ENCODE assay signal across 8 cellular contexts in genomic region chr12:6839482-6840201, GRCh38. TPM values are rescaled to one million over a fixed set of nuclear protein-coding genes. Genes with fewer than 3 reads are reported as not detected.
A peak's percentile ranks its signal among the peaks of the same experiment; 100 is the strongest.
DNase-seq lines count a peak whose midpoint lies in the region; ATAC-seq and TF ChIP-seq lines count a peak whose summit lies in the region.

No MANE protein-coding gene starts in this region.

- ATAC-seq in GM19395 (IDR thresholded peaks at IDR 0.05; ENCODE audit: unreplicated experiment) (peak; percentile 80), HG03280 (IDR thresholded peaks at IDR 0.05; ENCODE audit: unreplicated experiment) (peak; percentile 76), HG03460 (IDR thresholded peaks at IDR 0.05; ENCODE audit: unreplicated experiment) (no peak)

- H3K27me3 Mint-ChIP-seq in activated CD4-positive, alpha-beta T cell treated with anti-CD3 and anti-CD28 coated beads, Interleukin-2, amount 10 ng/mL, durations not matched to agents 7 days and 5 days = no peaks in the 10 kb centered on the region
- no peaks in the 10 kb centered on the region for H3K27me3 Mint-ChIP-seq in activated CD4-positive, alpha-beta memory T cell treated with anti-CD3 and anti-CD28 coated beads for 36 hours

- POLR2A ChIA-PET in activated CD4-positive, alpha-beta T cell treated with anti-CD3 and anti-CD28 coated beads, Interleukin-2, amount 10 ng/mL, durations not matched to agents 7 days and 5 days (lab: Charles Lee) = interaction anchor here (0.6 to 1.2 kb wide), 3 partner anchors 9 to 281 kb away, joined by 3 read pairs; partner anchors contain the start of gene USP5
- POLR2A ChIA-PET in activated CD4-positive, alpha-beta memory T cell treated with anti-CD3 and anti-CD28 coated beads for 36 hours (lab: Charles Lee) = interaction anchor here (1.1 to 3.7 kb wide), 2 partner anchors 11 to 12 kb away, joined by 3 to 16 read pairs; partner anchors contain the start of genes CDCA3 and USP5

- no peaks in the 10 kb centered on the region for H3K9me3 Mint-ChIP-seq in activated CD4-positive, alpha-beta T cell treated with anti-CD3 and anti-CD28 coated beads, Interleukin-2, amount 10 ng/mL, durations not matched to agents 7 days and 5 days
- no peaks in the 10 kb centered on the region for H3K9me3 Mint-ChIP-seq in activated CD4-positive, alpha-beta memory T cell treated with anti-CD3 and anti-CD28 coated beads for 36 hours

- H3K4me3 Mint-ChIP-seq in activated CD4-positive, alpha-beta T cell treated with anti-CD3 and anti-CD28 coated beads, Interleukin-2, amount 10 ng/mL, durations not matched to agents 7 days and 5 days = no peak overlapping the region
- no peak overlapping the region for H3K4me3 Mint-ChIP-seq in activated CD4-positive, alpha-beta memory T cell treated with anti-CD3 and anti-CD28 coated beads for 36 hours

- peak; percentile 92 for TF ChIP-seq POLR2A in Raji (IDR thresholded peaks at IDR 0.05; ENCODE audit: insufficient read depth, low read depth, low read length)

- peaks cover 5% of the 10 kb centered on the region for H3K4me1 Mint-ChIP-seq in activated CD4-positive, alpha-beta T cell treated with anti-CD3 and anti-CD28 coated beads, Interleukin-2, amount 10 ng/mL, durations not matched to agents 7 days and 5 days
- H3K4me1 Mint-ChIP-seq in activated CD4-positive, alpha-beta memory T cell treated with anti-CD3 and anti-CD28 coated beads for 36 hours (ENCODE audit: low read depth) = peaks cover 2% of the 10 kb centered on the region

- CTCF ChIA-PET in activated CD4-positive, alpha-beta T cell treated with anti-CD3 and anti-CD28 coated beads, Interleukin-2, amount 10 ng/mL, durations not matched to agents 7 days and 5 days (lab: Charles Lee) = interaction anchor here (0.9 to 4.6 kb wide), 8 partner anchors 11 to 88 kb away, joined by 3 to 24 read pairs (median 4); partner anchors contain the start of genes CDCA3, P3H3, SPSB2 and USP5
- CTCF ChIA-PET in activated CD4-positive, alpha-beta memory T cell treated with anti-CD3 and anti-CD28 coated beads for 36 hours (lab: Charles Lee) = interaction anchor here (1.1 to 2.3 kb wide), 4 partner anchors 9 to 33 kb away, joined by 3 to 10 read pairs (median 6); partner anchors contain the start of gene SPSB2

- intact Hi-C loops in activated CD4-positive, alpha-beta memory T cell treated with anti-CD3 and anti-CD28 coated beads for 36 hours (cut with micrococcal nuclease) = no loop called here

- H3K36me3 Mint-ChIP-seq in activated CD4-positive, alpha-beta T cell treated with anti-CD3 and anti-CD28 coated beads, Interleukin-2, amount 10 ng/mL, durations not matched to agents 7 days and 5 days (ENCODE audit: low read depth) = no peaks in the 10 kb centered on the region
- H3K36me3 Mint-ChIP-seq in activated CD4-positive, alpha-beta memory T cell treated with anti-CD3 and anti-CD28 coated beads for 36 hours = no peaks in the 10 kb centered on the region

- DNase-seq in DMS53 treated with DMSO at 0.1 percent for 48 hours (lab: John Stamatoyannopoulos, UW; ENCODE audit: unreplicated experiment) (peak; percentile 78), GF-D8 (lab: John Stamatoyannopoulos, UW) (no peak)
- no peak for DNase-seq in activated CD4-positive, alpha-beta T cell treated with anti-CD3 and anti-CD28 coated beads, Interleukin-2, amount 10 ng/mL, durations not matched to agents 7 days and 5 days
- DNase-seq in activated CD4-positive, alpha-beta memory T cell treated with anti-CD3 and anti-CD28 coated beads for 36 hours = no peak

- no peak overlapping the region for H3K27ac Mint-ChIP-seq in activated CD4-positive, alpha-beta T cell treated with anti-CD3 and anti-CD28 coated beads, Interleukin-2, amount 10 ng/mL, durations not matched to agents 7 days and 5 days
- no peak overlapping the region for H3K27ac Mint-ChIP-seq in activated CD4-positive, alpha-beta memory T cell treated with anti-CD3 and anti-CD28 coated beads for 36 hours

RNA-seq across cellular contexts. Expression of gene GNB3, which starts 1.1 kb away (rescaled TPM):
- total RNA-seq in activated CD4-positive, alpha-beta T cell treated with anti-CD3 and anti-CD28 coated beads, Interleukin-2, amount 10 ng/mL, durations not matched to agents 7 days and 5 days = not detected
- total RNA-seq in activated CD4-positive, alpha-beta memory T cell treated with anti-CD3 and anti-CD28 coated beads for 36 hours = under 1 TPM; 0.22 to 0.78 TPM

RNA-seq across cellular contexts. Expression of gene P3H3, which starts 11.4 kb away (rescaled TPM):
- total RNA-seq in activated CD4-positive, alpha-beta T cell treated with anti-CD3 and anti-CD28 coated beads, Interleukin-2, amount 10 ng/mL, durations not matched to agents 7 days and 5 days = under 1 TPM in 1 of 2 experiments, not detected in 1; 0.40 TPM
- 1 to 10 TPM; 2.5 to 2.7 TPM for total RNA-seq in activated CD4-positive, alpha-beta memory T cell treated with anti-CD3 and anti-CD28 coated beads for 36 hours

RNA-seq across cellular contexts. Expression of gene CDCA3, which starts 11.4 kb away (rescaled TPM):
- total RNA-seq in activated CD4-positive, alpha-beta T cell treated with anti-CD3 and anti-CD28 coated beads, Interleukin-2, amount 10 ng/mL, durations not matched to agents 7 days and 5 days = 100 to 1,000 TPM; 118 to 122 TPM
- 10 to 100 TPM; 80.3 to 87.8 TPM for total RNA-seq in activated CD4-positive, alpha-beta memory T cell treated with anti-CD3 and anti-CD28 coated beads for 36 hours

RNA-seq across cellular contexts. Expression of gene USP5, which starts 12.3 kb away (rescaled TPM):
- total RNA-seq in activated CD4-positive, alpha-beta T cell treated with anti-CD3 and anti-CD28 coated beads, Interleukin-2, amount 10 ng/mL, durations not matched to agents 7 days and 5 days = 100 to 1,000 TPM; 119 to 131 TPM
- 100 to 1,000 TPM; 125 to 130 TPM for total RNA-seq in activated CD4-positive, alpha-beta memory T cell treated with anti-CD3 and anti-CD28 coated beads for 36 hours

RNA-seq across cellular contexts. Expression of gene GPR162, which starts 18.0 kb away (rescaled TPM):
- total RNA-seq in activated CD4-positive, alpha-beta T cell treated with anti-CD3 and anti-CD28 coated beads, Interleukin-2, amount 10 ng/mL, durations not matched to agents 7 days and 5 days = under 1 TPM; 0.25 to 0.29 TPM
- under 1 TPM in 1 of 2 experiments, not detected in 1; 0.31 TPM for total RNA-seq in activated CD4-positive, alpha-beta memory T cell treated with anti-CD3 and anti-CD28 coated beads for 36 hours
